Comparison of ENCODE assay signal across 14 cellular contexts in the genomic region with DNA sequence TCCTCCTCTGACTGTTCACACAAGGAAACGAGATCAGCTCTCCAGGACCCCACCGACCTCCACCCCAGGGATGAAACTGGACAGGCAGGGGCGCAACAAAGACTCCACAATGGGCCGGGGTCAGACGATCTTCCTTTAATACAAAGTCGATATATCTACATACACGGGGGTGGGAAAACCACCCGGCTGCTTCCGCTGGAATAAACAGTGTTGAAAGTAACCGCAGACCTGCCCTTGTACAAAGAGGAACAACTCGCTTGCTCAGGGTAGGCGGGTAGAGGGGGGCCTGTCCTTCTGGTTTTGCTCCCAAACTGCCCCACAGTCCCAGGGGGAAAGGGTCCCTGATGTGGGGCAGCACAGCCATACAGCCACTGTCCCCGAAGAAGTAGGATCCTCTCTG.
DNase-seq lines count a peak whose midpoint lies in the region; ATAC-seq lines count a peak whose summit lies in the region.
"Had no signal": no experiment of that assay in that cellular context is flagged by ENCODE, and none has a peak within 500 bp of the region (broad histone marks: within the 10 kb centered on the region; RNA-seq: fewer than 3 reads in every experiment).

No MANE protein-coding gene starts in this region.

- H3K27me3 Mint-ChIP-seq in activated naive CD8-positive, alpha-beta T cell treated with anti-CD3 and anti-CD28 coated beads, Interleukin-2, amount 50 U/mL, for 24 hours, result no peaks in the 10 kb centered on the region
- H3K27me3 Mint-ChIP-seq in stimulated activated naive CD8-positive, alpha-beta T cell treated with anti-CD3 and anti-CD28 coated beads, Interleukin-15, Interleukin-2, amounts not matched to agents 100 ng/mL and 50 ng/mL, for 24 hours, result no peaks in the 10 kb centered on the region
- H3K27me3 Mint-ChIP-seq: activated CD8-positive, alpha-beta memory T cell treated with anti-CD3 and anti-CD28 coated beads, Interleukin-2, amount 10 ng/mL, durations not matched to agents 7 days and 5 days had no signal

- ATAC-seq in activated naive CD8-positive, alpha-beta T cell treated with anti-CD3 and anti-CD28 coated beads, Interleukin-2, amount 50 U/mL, for 24 hours, result peak; percentile 36
- ATAC-seq in HG03196 (IDR thresholded peaks at IDR 0.05; ENCODE audit: unreplicated experiment), result no peak
- ATAC-seq: activated CD8-positive, alpha-beta memory T cell treated with anti-CD3 and anti-CD28 coated beads, Interleukin-2, amount 10 ng/mL, durations not matched to agents 7 days and 5 days; HepG2 had no signal

- H3K4me1 Mint-ChIP-seq in activated naive CD8-positive, alpha-beta T cell treated with anti-CD3 and anti-CD28 coated beads, Interleukin-2, amount 50 U/mL, for 24 hours, result peaks cover 12% of the 10 kb centered on the region
- H3K4me1 Mint-ChIP-seq in stimulated activated naive CD8-positive, alpha-beta T cell treated with anti-CD3 and anti-CD28 coated beads, Interleukin-15, Interleukin-2, amounts not matched to agents 100 ng/mL and 50 ng/mL, for 24 hours (ENCODE audit: low read depth), result peaks cover 10% of the 10 kb centered on the region

- peak overlapping the region; percentile 45 for H3K4me3 Mint-ChIP-seq in activated naive CD8-positive, alpha-beta T cell treated with anti-CD3 and anti-CD28 coated beads, Interleukin-2, amount 50 U/mL, for 24 hours
- H3K4me3 Mint-ChIP-seq in stimulated activated naive CD8-positive, alpha-beta T cell treated with anti-CD3 and anti-CD28 coated beads, Interleukin-15, Interleukin-2, amounts not matched to agents 100 ng/mL and 50 ng/mL, for 24 hours, result peak overlapping the region; percentile 59
- H3K4me3 Mint-ChIP-seq: activated CD8-positive, alpha-beta memory T cell treated with anti-CD3 and anti-CD28 coated beads, Interleukin-2, amount 10 ng/mL, durations not matched to agents 7 days and 5 days had no signal

- H3K9me3 Mint-ChIP-seq in activated naive CD8-positive, alpha-beta T cell treated with anti-CD3 and anti-CD28 coated beads, Interleukin-2, amount 50 U/mL, for 24 hours, result peaks cover 11% of the 10 kb centered on the region
- peaks cover 13% of the 10 kb centered on the region for H3K9me3 Mint-ChIP-seq in stimulated activated naive CD8-positive, alpha-beta T cell treated with anti-CD3 and anti-CD28 coated beads, Interleukin-15, Interleukin-2, amounts not matched to agents 100 ng/mL and 50 ng/mL, for 24 hours

- no peaks in the 10 kb centered on the region for H3K36me3 Mint-ChIP-seq in activated naive CD8-positive, alpha-beta T cell treated with anti-CD3 and anti-CD28 coated beads, Interleukin-2, amount 50 U/mL, for 24 hours (ENCODE audit: low read depth)
- H3K36me3 Mint-ChIP-seq in stimulated activated naive CD8-positive, alpha-beta T cell treated with anti-CD3 and anti-CD28 coated beads, Interleukin-15, Interleukin-2, amounts not matched to agents 100 ng/mL and 50 ng/mL, for 24 hours (ENCODE audit: low read depth), result peaks cover 5% of the 10 kb centered on the region
- H3K36me3 Mint-ChIP-seq: activated CD8-positive, alpha-beta memory T cell treated with anti-CD3 and anti-CD28 coated beads, Interleukin-2, amount 10 ng/mL, durations not matched to agents 7 days and 5 days had no signal

- H3K27ac Mint-ChIP-seq in activated naive CD8-positive, alpha-beta T cell treated with anti-CD3 and anti-CD28 coated beads, Interleukin-2, amount 50 U/mL, for 24 hours, result no peak overlapping the region
- H3K27ac Mint-ChIP-seq in stimulated activated naive CD8-positive, alpha-beta T cell treated with anti-CD3 and anti-CD28 coated beads, Interleukin-15, Interleukin-2, amounts not matched to agents 100 ng/mL and 50 ng/mL, for 24 hours, result peak overlapping the region; percentile 23
- H3K27ac Mint-ChIP-seq: activated CD8-positive, alpha-beta memory T cell treated with anti-CD3 and anti-CD28 coated beads, Interleukin-2, amount 10 ng/mL, durations not matched to agents 7 days and 5 days had no signal

- DNase-seq in stimulated activated CD4-positive, alpha-beta T cell treated with anti-CD3 and anti-CD28 coated beads, Interleukin-4, amount 100 ng/mL, for 24 hours, result peak; percentile 12
- DNase-seq in stimulated activated CD4-positive, alpha-beta T cell treated with anti-CD3 and anti-CD28 coated beads, Interleukin-2, amount 100 ng/mL, for 48 hours, result no peak
- peak; percentile 80 for DNase-seq in NOMO-1 treated with DMSO at 0.1 percent for 48 hours (lab: John Stamatoyannopoulos, UW; ENCODE audit: unreplicated experiment)
- peak; percentile 18 for DNase-seq in activated naive CD8-positive, alpha-beta T cell treated with anti-CD3 and anti-CD28 coated beads, Interleukin-2, amount 50 U/mL, for 24 hours
- DNase-seq in DMS153 (lab: John Stamatoyannopoulos, UW), result no peak
- DNase-seq in NCI-H1092 treated with DMSO at 0.1 percent for 48 hours (lab: John Stamatoyannopoulos, UW), result no peak
- DNase-seq: activated CD4-positive, CD25-positive, alpha-beta regulatory T cell; activated CD8-positive, alpha-beta memory T cell treated with anti-CD3 and anti-CD28 coated beads, Interleukin-2, amount 10 ng/mL, durations not matched to agents 7 days and 5 days; dorsolateral prefrontal cortex; NCI-H2171; NCI-H748 treated with DMSO at 0.1 percent for 48 hours had no signal

Comparison
In these comparisons a context has a peak if more than half of its experiments do, and no peak if none do; other contexts are left out.
1. DNase-seq: peak in stimulated activated CD4-positive, alpha-beta T cell treated with anti-CD3 and anti-CD28 coated beads, Interleukin-4, amount 100 ng/mL, for 24 hours (single experiment), NOMO-1 treated with DMSO at 0.1 percent for 48 hours (single experiment) and activated naive CD8-positive, alpha-beta T cell treated with anti-CD3 and anti-CD28 coated beads, Interleukin-2, amount 50 U/mL, for 24 hours (single experiment); none in stimulated activated CD4-positive, alpha-beta T cell treated with anti-CD3 and anti-CD28 coated beads, Interleukin-2, amount 100 ng/mL, for 48 hours (0 of 2), DMS153 (single experiment) and NCI-H1092 treated with DMSO at 0.1 percent for 48 hours (single experiment).